Comparison of ENCODE assay signal across 21 cellular contexts in the genomic region with DNA sequence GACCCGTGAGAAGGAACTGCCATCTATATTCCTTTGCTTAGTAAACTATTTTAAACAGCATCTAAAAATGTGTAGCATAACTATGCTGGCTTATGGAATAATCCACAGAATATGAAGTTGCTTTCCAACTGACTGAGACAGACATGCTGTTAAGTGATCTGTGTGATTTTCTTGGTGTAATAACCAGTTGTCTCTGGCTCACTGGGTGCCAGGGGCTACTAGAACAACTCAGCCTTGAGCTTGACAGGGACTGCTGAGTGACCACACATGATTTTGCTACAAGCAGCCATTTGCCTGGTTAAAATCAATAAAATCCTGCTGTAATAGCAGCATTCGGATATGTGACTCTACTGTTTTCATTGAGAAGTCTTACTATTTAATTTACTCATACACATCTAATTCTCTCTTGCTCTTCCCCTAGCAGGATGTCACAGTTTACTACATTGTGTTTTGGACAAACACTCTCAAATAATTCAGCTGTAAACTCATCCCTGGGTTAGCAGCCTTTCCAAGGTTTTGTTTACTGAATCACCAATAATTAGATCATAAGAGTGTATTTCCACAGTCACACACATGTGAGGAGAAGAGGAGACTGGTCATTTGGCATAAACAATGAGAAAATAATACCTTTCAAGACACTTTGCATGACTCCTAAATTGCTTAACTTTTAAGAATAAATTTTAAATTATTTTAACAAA.
A peak's percentile ranks its signal among the peaks of the same experiment; 100 is the strongest.
DNase-seq lines count a peak whose midpoint lies in the region; ATAC-seq and TF ChIP-seq lines count a peak whose summit lies in the region.
"Had no signal": no experiment of that assay in that cellular context is flagged by ENCODE, and none has a peak within 500 bp of the region (broad histone marks: within the 10 kb centered on the region; RNA-seq: fewer than 3 reads in every experiment).

No MANE protein-coding gene starts in this region.

- no peaks in the 10 kb centered on the region for H4K20me1 ChIP-seq in GM23338 (replicated peaks; ENCODE audit: insufficient read depth)

- no peak overlapping the region for H3K4me3 Mint-ChIP-seq in GM23338
- H3K4me3 Mint-ChIP-seq: activated naive CD8-positive, alpha-beta T cell treated with anti-CD3 and anti-CD28 coated beads for 36 hours; activated T-cell treated with anti-CD3 and anti-CD28 coated beads, Interleukin-2, amount 50 U/mL, for 72 hours; IgD-negative memory B cell; natural killer cell treated with Interleukin-12 subunit alpha and Interleukin-12 subunit beta and Interleukin-15 and Interleukin-18, amount 100 ng/mL, for 72 hours had no signal

- peaks cover 29% of the 10 kb centered on the region for H3K4me1 ChIP-seq in GM23338 (ENCODE audit: insufficient read depth)
- H3K4me1 ChIP-seq: Caco-2, lower lobe of right lung, SJCRH30 had no signal

- H3K27ac ChIP-seq in GM23338 (ENCODE audit: low read depth): no peak overlapping the region
- H3K27ac ChIP-seq: cardiac muscle cell, gastroesophageal sphincter, lower lobe of right lung, SJCRH30 had no signal

- H3K4me2 ChIP-seq in GM23338: no peak overlapping the region

- H3K4me3 ChIP-seq in GM23338: no peak overlapping the region
- H3K4me3 ChIP-seq: cardiac muscle cell, gastroesophageal sphincter, HAP-1, lower lobe of right lung, SJCRH30 had no signal

- no peaks in the 10 kb centered on the region for H3K36me3 Mint-ChIP-seq in GM23338 (ENCODE audit: low read depth)
- H3K36me3 Mint-ChIP-seq: activated naive CD8-positive, alpha-beta T cell treated with anti-CD3 and anti-CD28 coated beads for 36 hours; IgD-negative memory B cell; natural killer cell treated with Interleukin-12 subunit alpha and Interleukin-12 subunit beta and Interleukin-15 and Interleukin-18, amount 100 ng/mL, for 72 hours had no signal

- H3K27me3 ChIP-seq in GM23338 (ENCODE audit: insufficient read depth): no peaks in the 10 kb centered on the region
- H3K27me3 ChIP-seq: cardiac muscle cell, gastroesophageal sphincter, SJCRH30 had no signal

- H3F3A ChIP-seq in GM23338 (replicated peaks; ENCODE audit: low read depth): no peaks in the 10 kb centered on the region

- no peak for DNase-seq in GM23338 (ENCODE audit: low spot score)
- DNase-seq in NCI-H146 (lab: John Stamatoyannopoulos, UW): peak; percentile 70
- DNase-seq in SK-N-DZ (ENCODE audit: low spot score): peak; percentile 2
- DNase-seq in left kidney (ENCODE audit: low read depth, low spot score): peak; percentile 10
- DNase-seq in stimulated activated CD4-positive, alpha-beta T cell treated with anti-CD3 and anti-CD28 coated beads, Interleukin-4, amount 100 ng/mL, for 24 hours: no peak
- DNase-seq in AG08395 (ENCODE audit: low spot score): no peak
- no peak for DNase-seq in dermis blood vessel endothelial cell
- DNase-seq: activated CD4-positive, alpha-beta T cell treated with anti-CD3 and anti-CD28 coated beads for 4 hours; activated naive CD8-positive, alpha-beta T cell treated with anti-CD3 and anti-CD28 coated beads for 36 hours; activated T-cell treated with anti-CD3 and anti-CD28 coated beads, Interleukin-2, amount 50 U/mL, for 72 hours; Caco-2; lower lobe of right lung; NCI-H1048; right cardiac atrium; SJCRH30 had no signal

- H3K27ac Mint-ChIP-seq in GM23338: no peak overlapping the region
- H3K27ac Mint-ChIP-seq: activated naive CD8-positive, alpha-beta T cell treated with anti-CD3 and anti-CD28 coated beads for 36 hours; activated T-cell treated with anti-CD3 and anti-CD28 coated beads, Interleukin-2, amount 50 U/mL, for 72 hours; IgD-negative memory B cell; natural killer cell treated with Interleukin-12 subunit alpha and Interleukin-12 subunit beta and Interleukin-15 and Interleukin-18, amount 100 ng/mL, for 72 hours had no signal

- no peaks in the 10 kb centered on the region for H3K27me3 Mint-ChIP-seq in GM23338 (ENCODE audit: insufficient read depth, low read depth, poor library complexity)
- H3K27me3 Mint-ChIP-seq: activated naive CD8-positive, alpha-beta T cell treated with anti-CD3 and anti-CD28 coated beads for 36 hours; IgD-negative memory B cell; natural killer cell treated with Interleukin-12 subunit alpha and Interleukin-12 subunit beta and Interleukin-15 and Interleukin-18, amount 100 ng/mL, for 72 hours had no signal

- no peaks in the 10 kb centered on the region for H3K36me3 ChIP-seq in GM23338 (ENCODE audit: insufficient read depth)
- H3K36me3 ChIP-seq: cardiac muscle cell, gastroesophageal sphincter, HAP-1, lower lobe of right lung, SJCRH30 had no signal

- peak; percentile 26; the same call in 1 of the 3 replicates for ATAC-seq in GM23338
- no peak for ATAC-seq in GM21619 (IDR thresholded peaks at IDR 0.05; ENCODE audit: unreplicated experiment)
- ATAC-seq: activated T-cell treated with anti-CD3 and anti-CD28 coated beads, Interleukin-2, amount 50 U/mL, for 72 hours; gastroesophageal sphincter; lower lobe of right lung; natural killer cell treated with Interleukin-12 subunit alpha and Interleukin-12 subunit beta and Interleukin-15 and Interleukin-18, amount 100 ng/mL, for 72 hours had no signal

- peak overlapping the region; percentile 24; the same call in 1 of the 2 replicates for H2AFZ ChIP-seq in GM23338

- TF ChIP-seq CTCF in GM23338 (conservative IDR thresholded peaks at IDR 0.05; ENCODE audit: low read depth in 2 of 2): no peak

- H3K9me3 Mint-ChIP-seq in GM23338: no peaks in the 10 kb centered on the region
- H3K9me3 Mint-ChIP-seq: activated naive CD8-positive, alpha-beta T cell treated with anti-CD3 and anti-CD28 coated beads for 36 hours had no signal

- no peaks in the 10 kb centered on the region for H3K79me2 ChIP-seq in GM23338 (replicated peaks; ENCODE audit: insufficient read depth)

- peaks cover 43% of the 10 kb centered on the region for H3K4me1 Mint-ChIP-seq in GM23338
- H3K4me1 Mint-ChIP-seq: activated naive CD8-positive, alpha-beta T cell treated with anti-CD3 and anti-CD28 coated beads for 36 hours; IgD-negative memory B cell had no signal

- H3K9me2 ChIP-seq in GM23338 (ENCODE audit: insufficient read depth): no peaks in the 10 kb centered on the region

TF ChIP-seq in GM23338, 12 proteins besides CTCF, POLR2A, EP300 and RAD21:
- no peak for TF ChIP-seq ZNF331 (CRISPR knock-in tag; IDR thresholded peaks at IDR 0.05; ENCODE audit: low read depth)

Comparison
In these comparisons a context has a peak if more than half of its experiments do, and no peak if none do; other contexts are left out.
1. DNase-seq: peak in NCI-H146 (single experiment), SK-N-DZ (single experiment) and left kidney (single experiment); none in GM23338 (single experiment), stimulated activated CD4-positive, alpha-beta T cell treated with anti-CD3 and anti-CD28 coated beads, Interleukin-4, amount 100 ng/mL, for 24 hours (single experiment), AG08395 (single experiment) and dermis blood vessel endothelial cell (single experiment).